In the genomic region with DNA sequence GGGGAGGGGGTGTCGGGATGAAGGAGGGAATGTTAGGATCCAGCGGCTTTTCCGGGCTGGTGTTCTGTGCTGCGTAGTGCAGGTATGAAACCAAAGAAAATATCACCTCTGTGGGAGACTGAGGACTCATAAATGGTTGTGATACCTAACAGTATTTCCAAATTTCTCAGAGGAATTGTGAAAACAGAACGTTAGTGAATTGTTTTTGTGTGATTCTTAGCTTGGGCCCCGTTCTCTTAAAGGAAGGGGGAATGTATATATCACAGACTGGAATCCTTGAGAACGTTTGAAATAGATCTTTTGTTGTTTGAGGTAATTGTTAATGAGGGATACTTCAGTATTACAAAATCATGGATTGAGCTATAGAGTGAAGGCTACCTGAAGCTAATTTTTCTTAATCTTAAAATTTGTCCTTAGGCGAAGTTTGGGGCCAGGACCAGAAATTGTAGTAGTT, we compare ENCODE assay signal across 8 cellular contexts. TPM values are rescaled to one million over a fixed set of nuclear protein-coding genes. Genes with fewer than 3 reads are reported as not detected.
DNase-seq lines count a peak whose midpoint lies in the region; ATAC-seq, FAIRE-seq and TF ChIP-seq lines count a peak whose summit lies in the region.

No MANE protein-coding gene starts in this region.

- H3K27me3 ChIP-seq in HepG2 (ENCODE audit: control insufficient read depth in 1 of 2, insufficient read depth in 2 of 2, low read length in 2 of 2) (peaks cover 0 to 5% of the 10 kb centered on the region in 2 experiments; a peak in 1 of 5 replicates), tibial artery (no peaks in the 10 kb centered on the region)

- in situ Hi-C loops in HepG2 (cut with HindIII; ENCODE audit: extremely low pct_ligation_motif_present, low pct_unique_long_range_greater_than_20kb): no loop called here

- H3K36me3 ChIP-seq in HepG2 (replicated peaks in 1 of 2; ENCODE audit: control insufficient read depth in 1 of 2, insufficient read depth in 2 of 2, low read length in 2 of 2): peaks cover 2 to 3% of the 10 kb centered on the region in 2 experiments; a peak in 2 of 5 replicates
- no peaks in the 10 kb centered on the region for H3K36me3 ChIP-seq in tibial artery

- H3K9me3 ChIP-seq in HepG2 (ENCODE audit: low read length) (no peaks in the 10 kb centered on the region), tibial artery (no peaks in the 10 kb centered on the region)

- H2AFZ ChIP-seq in HepG2 (ENCODE audit: low read length): no peak overlapping the region

- CTCF ChIA-PET in HepG2 (lab: Yijun Ruan, JAX; ENCODE audit: low intra/inter-chr PET ratio, low total read pairs): no interaction called here

- H4K20me1 ChIP-seq in HepG2 (ENCODE audit: insufficient read depth, low read length): peaks cover 44% of the 10 kb centered on the region

- no peak; a peak in 1 of 4 replicates for TF ChIP-seq POLR2A in HepG2 (IDR thresholded peaks at IDR 0.05; ENCODE audit: insufficient read depth in 1 of 2, low read depth in 2 of 2, low read length in 2 of 2)

- FAIRE-seq in HepG2 (lab: Jason Lieb, UNC): no peak

- no peaks in the 10 kb centered on the region for H3K27me3 Mint-ChIP-seq in activated T-cell treated with anti-CD3 and anti-CD28 coated beads, Interleukin-2, amount 50 U/mL, for 72 hours (ENCODE audit: low read depth)
- no peaks in the 10 kb centered on the region for H3K27me3 Mint-ChIP-seq in activated naive CD8-positive, alpha-beta T cell treated with anti-CD3 and anti-CD28 coated beads for 36 hours

- peaks cover 28% of the 10 kb centered on the region for H3K4me1 Mint-ChIP-seq in activated T-cell treated with anti-CD3 and anti-CD28 coated beads, Interleukin-2, amount 50 U/mL, for 72 hours (ENCODE audit: low read depth)
- H3K4me1 Mint-ChIP-seq in activated naive CD8-positive, alpha-beta T cell treated with anti-CD3 and anti-CD28 coated beads for 36 hours: peaks cover 38% of the 10 kb centered on the region

- H3K79me2 ChIP-seq in HepG2 (ENCODE audit: insufficient read depth, low read length): peaks cover 56% of the 10 kb centered on the region

- H3K4me3 Mint-ChIP-seq in activated T-cell treated with anti-CD3 and anti-CD28 coated beads, Interleukin-2, amount 50 U/mL, for 72 hours: peak overlapping the region; percentile 89 to 94
- peak overlapping the region; percentile 98 for H3K4me3 Mint-ChIP-seq in activated naive CD8-positive, alpha-beta T cell treated with anti-CD3 and anti-CD28 coated beads for 36 hours

- H3K27ac Mint-ChIP-seq in activated T-cell treated with anti-CD3 and anti-CD28 coated beads, Interleukin-2, amount 50 U/mL, for 72 hours: peak overlapping the region; percentile 92
- H3K27ac Mint-ChIP-seq in activated naive CD8-positive, alpha-beta T cell treated with anti-CD3 and anti-CD28 coated beads for 36 hours: peak overlapping the region; percentile 96

- BruUV-seq in HepG2 (replicated peaks; lab: Mats Ljungman, UMichigan): TSS peak; percentile 59

- no peak for DNase-seq in activated T-cell treated with anti-CD3 and anti-CD28 coated beads, Interleukin-2, amount 50 U/mL, for 72 hours
- DNase-seq in activated T-cell treated with anti-CD3 and anti-CD28 coated beads for 4 hours (no peak), HepG2 (ENCODE audit: low spot score) (no peak), tibial artery (no peak), NCI-H1436 (lab: John Stamatoyannopoulos, UW) (no peak), NCI-H2196 treated with DMSO at 0.1 percent for 48 hours (lab: John Stamatoyannopoulos, UW; ENCODE audit: unreplicated experiment) (no peak)
- DNase-seq in activated naive CD8-positive, alpha-beta T cell treated with anti-CD3 and anti-CD28 coated beads for 36 hours: no peak
- DNase-seq in activated CD4-positive, alpha-beta T cell treated with anti-CD3 and anti-CD28 coated beads, Interleukin-2, amount 50 U/mL, for 48 hours: no peak

- POLR2A ChIA-PET in HepG2 (lab: Yijun Ruan, JAX): interaction anchor here (1.0 to 2.1 kb wide), 10 partner anchors 10 to 202 kb away, joined by 3 to 12 read pairs (median 6); a partner anchor contains a TSS

- H3K4me3 ChIP-seq in HepG2 (replicated peaks in 1 of 3; ENCODE audit: insufficient read depth in 1 of 3, low read depth in 2 of 3, low read length in 3 of 3) (peak overlapping the region; percentile 93 to 99 (median 96)), tibial artery (peak overlapping the region; percentile 88 to 95)

- peaks cover 6 to 12% of the 10 kb centered on the region in 2 donors for H3K36me3 Mint-ChIP-seq in activated T-cell treated with anti-CD3 and anti-CD28 coated beads, Interleukin-2, amount 50 U/mL, for 72 hours (ENCODE audit: insufficient read depth in 2 of 2)
- peaks cover 24% of the 10 kb centered on the region for H3K36me3 Mint-ChIP-seq in activated naive CD8-positive, alpha-beta T cell treated with anti-CD3 and anti-CD28 coated beads for 36 hours

- H3K27ac ChIP-seq in HepG2 (ENCODE audit: extremely low read length, insufficient read depth, low read length): peak overlapping the region; percentile 96
- H3K27ac ChIP-seq in tibial artery: peak overlapping the region; percentile 88 to 95

- no peak for TF ChIP-seq RAD21 in HepG2 (CRISPR knock-in tag; IDR thresholded peaks at IDR 0.05)

- 3% methylated on average over 8 of the region's 8 CpGs for WGBS in HepG2 (ENCODE audit: low lambda C conversion rate)

- peak overlapping the region; percentile 77 for H3K4me2 ChIP-seq in HepG2 (ENCODE audit: low read depth, low read length)

- no peak for TF ChIP-seq EP300 in HepG2 (IDR thresholded peaks at IDR 0.05; ENCODE audit: low read depth in 2 of 2, low read length in 2 of 2)
- no peak for TF ChIP-seq EP300 in HepG2 (CRISPR knock-in tag; IDR thresholded peaks at IDR 0.05; ENCODE audit: borderline replicate concordance)

- H3K9ac ChIP-seq in HepG2 (ENCODE audit: insufficient read depth, low read depth, low read length): peak overlapping the region; percentile 99

- intact Hi-C loops in HepG2 (cut with micrococcal nuclease; ENCODE audit: unreplicated experiment) (no loop called here), tibial artery (cut with DNase I; ENCODE audit: low total_unique reads) (loop anchor here (5.0 kb wide), 1 partner anchor 125 kb away; no protein-coding TSS in a partner anchor)

- ATAC-seq in activated T-cell treated with anti-CD3 and anti-CD28 coated beads, Interleukin-2, amount 50 U/mL, for 72 hours (replicated peaks in 1 of 2): no peak
- no peak for ATAC-seq in HepG2

- TF ChIP-seq CTCF in HepG2 (CRISPR knock-in tag; IDR thresholded peaks at IDR 0.05) (no peak), tibial artery (IDR thresholded peaks at IDR 0.05) (no peak)

- no peaks in the 10 kb centered on the region for H3K9me3 Mint-ChIP-seq in activated T-cell treated with anti-CD3 and anti-CD28 coated beads, Interleukin-2, amount 50 U/mL, for 72 hours
- H3K9me3 Mint-ChIP-seq in activated naive CD8-positive, alpha-beta T cell treated with anti-CD3 and anti-CD28 coated beads for 36 hours: no peaks in the 10 kb centered on the region

- H3K4me1 ChIP-seq in HepG2 (ENCODE audit: insufficient read depth, low read length) (peaks cover 62% of the 10 kb centered on the region), tibial artery (peaks cover 0 to 50% (median 21%) of the 10 kb centered on the region in 4 donors)

TF ChIP-seq in HepG2, 621 proteins besides CTCF, POLR2A, EP300 and RAD21 (continues in another document):
- 0 out of 2 replicates have a peak, but pooled peaks have one; percentile 1 for TF ChIP-seq MIER2 (CRISPR knock-in tag; IDR thresholded peaks at IDR 0.05)
- TF ChIP-seq GZF1 (CRISPR knock-in tag; IDR thresholded peaks at IDR 0.05): 0 out of 2 replicates have a peak, but pooled peaks have one; percentile 6
- 0 out of 2 replicates have a peak, but pooled peaks have one; percentile 15 for TF ChIP-seq DNMT3B (CRISPR knock-in tag; conservative IDR thresholded peaks at IDR 0.05)
- TF ChIP-seq NKX3-1 (CRISPR knock-in tag; IDR thresholded peaks at IDR 0.05): 0 out of 2 replicates have a peak, but pooled peaks have one; percentile 48
- TF ChIP-seq GABPA (IDR thresholded peaks at IDR 0.05; ENCODE audit: low read depth, low read length): no peak
- TF ChIP-seq GABPA (CRISPR knock-in tag; IDR thresholded peaks at IDR 0.05; ENCODE audit: low read depth): peak; percentile 13; the same call in 1 of the 2 replicates
- no peak for TF ChIP-seq ZNF367 (CRISPR knock-in tag; IDR thresholded peaks at IDR 0.05; ENCODE audit: borderline replicate concordance)
- peak; percentile 10; the same call in 1 of the 2 replicates for TF ChIP-seq TOPORS (CRISPR knock-in tag; IDR thresholded peaks at IDR 0.05)
- peak; percentile 15 for TF ChIP-seq HNRNPK (IDR thresholded peaks at IDR 0.05; ENCODE audit: low read depth, low read length, poor library complexity, severe bottlenecking)
- TF ChIP-seq ZNF660 (CRISPR knock-in tag; IDR thresholded peaks at IDR 0.05; ENCODE audit: borderline replicate concordance, low read depth): no peak
- TF ChIP-seq PHF21A (CRISPR knock-in tag; IDR thresholded peaks at IDR 0.05): 0 out of 2 replicates have a peak, but pooled peaks have one; percentile 21

RNA-seq across cellular contexts. Expression of a gene that starts 0.9 kb away (rescaled TPM):
- 100 to 1,000 TPM; 107 to 111 TPM for total RNA-seq in activated T-cell treated with anti-CD3 and anti-CD28 coated beads, Interleukin-2, amount 50 U/mL, for 72 hours
- 10 to 100 TPM; 65.5 to 68.2 TPM for total RNA-seq in activated naive CD8-positive, alpha-beta T cell treated with anti-CD3 and anti-CD28 coated beads for 36 hours
- 133 and 144 TPM in 2 replicates for total RNA-seq in HepG2 (2016; rRNA removed; fragmentation: Illumina TruSeq; extraction: Trizol)
- total RNA-seq in HepG2 (2016; cell fraction: cytosol; rRNA removed; fragmentation: Illumina TruSeq; extraction: Trizol; ENCODE audit: low read depth): 144 and 165 TPM in 2 replicates
- total RNA-seq in HepG2 (2016; cell fraction: insoluble cytoplasmic fraction; rRNA removed; fragmentation: Illumina TruSeq; extraction: Trizol): 136 and 142 TPM in 2 replicates
- total RNA-seq in HepG2 (2016; cell fraction: membrane; rRNA removed; fragmentation: Illumina TruSeq; extraction: Trizol): 69.6 and 88.9 TPM in 2 replicates
- 338 and 339 TPM in 2 replicates for total RNA-seq in HepG2 (2016; cell fraction: nucleus; rRNA removed; fragmentation: Illumina TruSeq; extraction: Trizol)
- polyA plus RNA-seq in HepG2 (2011; rRNA removed): 79.8 and 92.7 TPM in 2 replicates
- 30.4 and 44.2 TPM in 2 replicates for polyA plus RNA-seq in HepG2 (2011; cell fraction: cytosol; rRNA removed)
- 156 and 178 TPM in 2 replicates for polyA plus RNA-seq in HepG2 (2011; cell fraction: nucleus; rRNA removed)
- 94.6 and 110 TPM in 2 replicates for polyA plus RNA-seq in HepG2 (2012)
- 8.2 and 8.9 TPM in 2 replicates for polyA plus RNA-seq in HepG2 (2016; cell fraction: cytosol; fragmentation: Illumina TruSeq; extraction: Trizol; ENCODE audit: low read depth)
- 88.5 and 93.4 TPM in 2 replicates for polyA plus RNA-seq in HepG2 (2016; cell fraction: insoluble cytoplasmic fraction; fragmentation: Illumina TruSeq; extraction: Trizol; ENCODE audit: low read depth)
- 13.9 and 16.6 TPM in 2 replicates for polyA plus RNA-seq in HepG2 (2016; cell fraction: membrane; fragmentation: Illumina TruSeq; extraction: Trizol; ENCODE audit: low read depth)
- 235 and 243 TPM in 2 replicates for polyA plus RNA-seq in HepG2 (2016; cell fraction: nucleus; fragmentation: Illumina TruSeq; extraction: Trizol; ENCODE audit: insufficient read depth, low read depth)
- 88.0 and 129 TPM in 2 replicates for polyA minus RNA-seq in HepG2 (2011; rRNA and poly(A)+ RNA removed; ENCODE audit: low replicate concordance)
- 77.1 and 94.9 TPM in 2 replicates for polyA minus RNA-seq in HepG2 (2011; cell fraction: cytosol; rRNA and poly(A)+ RNA removed)
- polyA minus RNA-seq in HepG2 (2011; cell fraction: nucleus; rRNA and poly(A)+ RNA removed): 881 and 997 TPM in 2 replicates
